Comparison of ENCODE assay signal across 10 cellular contexts in the genomic region with DNA sequence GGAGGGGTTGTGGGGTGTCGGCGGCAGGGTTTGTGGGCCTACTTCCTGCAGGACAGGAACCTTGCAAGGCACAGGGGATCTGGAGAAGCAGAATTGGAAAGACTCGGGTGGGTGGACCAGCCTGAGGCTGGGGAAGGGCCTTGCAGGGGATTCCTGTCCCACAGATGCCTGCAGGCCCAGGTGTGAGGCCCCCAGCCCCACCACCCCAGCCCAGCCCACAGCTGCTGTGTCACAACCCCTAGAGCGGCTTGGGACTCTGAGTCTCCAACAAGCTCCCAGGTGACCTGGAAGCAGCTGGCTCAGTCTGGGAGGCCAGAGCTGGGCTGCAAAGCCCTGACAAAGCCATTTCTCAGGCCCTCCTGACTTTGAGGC.
DNase-seq lines count a peak whose midpoint lies in the region; ATAC-seq, FAIRE-seq and TF ChIP-seq lines count a peak whose summit lies in the region.
"Had no signal": no experiment of that assay in that cellular context is flagged by ENCODE, and none has a peak within 500 bp of the region (broad histone marks: within the 10 kb centered on the region; RNA-seq: fewer than 3 reads in every experiment).

No MANE protein-coding gene starts in this region.

- no peak overlapping the region for H2BK15ac ChIP-seq in H9 (ENCODE audit: low read depth, low read length)

- no peaks in the 10 kb centered on the region for H3K27me3 Mint-ChIP-seq in activated T-cell treated with anti-CD3 and anti-CD28 coated beads, Interleukin-2, amount 50 U/mL, for 72 hours (ENCODE audit: low read depth)
- H3K27me3 Mint-ChIP-seq in activated CD4-positive, alpha-beta memory T cell treated with anti-CD3 and anti-CD28 coated beads for 36 hours = no peaks in the 10 kb centered on the region
- H3K27me3 Mint-ChIP-seq in H9 (ENCODE audit: low read depth) = no peaks in the 10 kb centered on the region; the same call in 1 of the 2 replicates

- no peak for ATAC-seq in activated T-cell treated with anti-CD3 and anti-CD28 coated beads, Interleukin-2, amount 50 U/mL, for 72 hours (replicated peaks in 1 of 2)
- ATAC-seq in HepG2 (no peak), aorta (ENCODE audit: low FRiP score) (no peak), GM18907 (IDR thresholded peaks at IDR 0.05; ENCODE audit: unreplicated experiment) (no peak)

- CTCF ChIA-PET in activated CD4-positive, alpha-beta memory T cell treated with anti-CD3 and anti-CD28 coated beads for 36 hours (lab: Charles Lee) = interaction anchor here (0.5 to 17.8 kb wide), 14 partner anchors 23 to 444 kb away, joined by 3 to 419 read pairs (median 4); a partner anchor contains a TSS
- CTCF ChIA-PET in HepG2 (lab: Yijun Ruan, JAX; ENCODE audit: low intra/inter-chr PET ratio, low total read pairs) = interaction anchor here (1.2 kb wide), 1 partner anchor 95 kb away, joined by 3 read pairs; no protein-coding TSS in a partner anchor

- no peaks in the 10 kb centered on the region for H3K79me1 ChIP-seq in H9 (ENCODE audit: insufficient read depth, low read depth, low read length, poor library complexity, severe bottlenecking)

- H4K8ac ChIP-seq in H9 (replicated peaks; ENCODE audit: insufficient read length, low read depth, low read length) = no peak overlapping the region

- peak overlapping the region; percentile 66 to 76 for H3K4me3 Mint-ChIP-seq in activated T-cell treated with anti-CD3 and anti-CD28 coated beads, Interleukin-2, amount 50 U/mL, for 72 hours
- H3K4me3 Mint-ChIP-seq in activated CD4-positive, alpha-beta memory T cell treated with anti-CD3 and anti-CD28 coated beads for 36 hours = peak overlapping the region; percentile 40
- H3K4me3 Mint-ChIP-seq in H9 = no peak overlapping the region

- no peak overlapping the region for H3K23ac ChIP-seq in H9 (ENCODE audit: insufficient read length, low read depth, low read length)

- H2BK120ac ChIP-seq in H9 (ENCODE audit: low read depth, low read length, poor library complexity, severe bottlenecking) = no peak overlapping the region

- H3K9me3 ChIP-seq in HepG2 (ENCODE audit: low read length) (no peaks in the 10 kb centered on the region), thyroid gland (no peaks in the 10 kb centered on the region), H9 (ENCODE audit: control insufficient read depth, low read depth, low read length) (no peaks in the 10 kb centered on the region), aorta (ENCODE audit: control insufficient read depth, low read length) (no peaks in the 10 kb centered on the region)

- H3K36me3 ChIP-seq in HepG2 (replicated peaks in 1 of 2; ENCODE audit: control insufficient read depth in 1 of 2, insufficient read depth in 2 of 2, low read length in 2 of 2) (no peaks in the 10 kb centered on the region), thyroid gland (no peaks in the 10 kb centered on the region), aorta (ENCODE audit: control insufficient read depth in 1 of 2, insufficient read depth in 2 of 2, low read length in 1 of 2) (no peaks in the 10 kb centered on the region)
- H3K36me3 ChIP-seq: WERI-Rb-1 had no signal

- H3K23me2 ChIP-seq in H9 (ENCODE audit: insufficient read length, low read depth, low read length, poor library complexity, severe bottlenecking) = no peaks in the 10 kb centered on the region

- H3K79me2 ChIP-seq in HepG2 (ENCODE audit: insufficient read depth, low read length) (no peaks in the 10 kb centered on the region), H9 (ENCODE audit: insufficient read depth, low read length) (no peaks in the 10 kb centered on the region)

- TF ChIP-seq POLR2A in HepG2 (IDR thresholded peaks at IDR 0.05; ENCODE audit: insufficient read depth in 1 of 2, low read depth in 2 of 2, low read length in 2 of 2) (no peak), thyroid gland (IDR thresholded peaks at IDR 0.05) (no peak)

- 100% methylated on average over 4 of the region's 4 CpGs for WGBS in HepG2 (ENCODE audit: low lambda C conversion rate)
- 65 to 80% methylated on average over 3 to 4 of the region's 4 CpGs for WGBS in thyroid gland, 2 donors
- no CpG with 5 or more reads among the region's 4 CpGs for WGBS in H9 (ENCODE audit: extremely low coverage, insufficient read length, low lambda C conversion rate)
- 89 to 93% methylated on average over 4 of the region's 4 CpGs for WGBS in aorta, 2 donors

- H3K14ac ChIP-seq in H9 (ENCODE audit: insufficient read depth, low read length) = no peak overlapping the region

- intact Hi-C loops in activated CD4-positive, alpha-beta memory T cell treated with anti-CD3 and anti-CD28 coated beads for 36 hours (cut with micrococcal nuclease) = loop anchor here (2.0 to 5.0 kb wide), 3 partner anchors 186 to 463 kb away; a partner anchor contains a TSS
- intact Hi-C loops in HepG2 (cut with micrococcal nuclease; ENCODE audit: unreplicated experiment) (loop anchor here (5.0 kb wide), 1 partner anchor 186 kb away; no protein-coding TSS in a partner anchor), thyroid gland (cut with DNase I) (loop anchor here (5.0 to 10.0 kb wide), 3 partner anchors 99 to 351 kb away; no protein-coding TSS in a partner anchor), aorta (cut with DNase I) (no loop called here)

- H2AFZ ChIP-seq in HepG2 (ENCODE audit: low read length) (no peak overlapping the region), H9 (ENCODE audit: low read length) (no peak overlapping the region)
- H2AFZ ChIP-seq: PC-9 had no signal

- TF ChIP-seq EP300 in HepG2 (IDR thresholded peaks at IDR 0.05; ENCODE audit: low read depth in 2 of 2, low read length in 2 of 2) (no peak), HepG2 (CRISPR knock-in tag; IDR thresholded peaks at IDR 0.05; ENCODE audit: borderline replicate concordance) (no peak)

- H3K27ac Mint-ChIP-seq in activated T-cell treated with anti-CD3 and anti-CD28 coated beads, Interleukin-2, amount 50 U/mL, for 72 hours = no peak overlapping the region
- peak overlapping the region; percentile 89 for H3K27ac Mint-ChIP-seq in activated CD4-positive, alpha-beta memory T cell treated with anti-CD3 and anti-CD28 coated beads for 36 hours
- no peak overlapping the region for H3K27ac Mint-ChIP-seq in H9

- peaks cover 100% of the 10 kb centered on the region for H3K4me1 Mint-ChIP-seq in activated T-cell treated with anti-CD3 and anti-CD28 coated beads, Interleukin-2, amount 50 U/mL, for 72 hours (ENCODE audit: low read depth)
- peaks cover 96% of the 10 kb centered on the region for H3K4me1 Mint-ChIP-seq in activated CD4-positive, alpha-beta memory T cell treated with anti-CD3 and anti-CD28 coated beads for 36 hours (ENCODE audit: low read depth)
- peaks cover 42 to 44% of the 10 kb centered on the region in 2 experiments for H3K4me1 Mint-ChIP-seq in H9

- POLR2A ChIA-PET in activated CD4-positive, alpha-beta memory T cell treated with anti-CD3 and anti-CD28 coated beads for 36 hours (lab: Charles Lee) = interaction anchor here (1.0 to 13.4 kb wide), 4 partner anchors 42 to 426 kb away, joined by 3 to 283 read pairs (median 7); a partner anchor contains a TSS
- POLR2A ChIA-PET in HepG2 (lab: Yijun Ruan, JAX) = interaction anchor here (0.9 to 1.3 kb wide), 2 partner anchors 41 to 44 kb away, joined by 3 read pairs; no protein-coding TSS in a partner anchor

- H3K4me3 ChIP-seq in HepG2 (replicated peaks in 1 of 3; ENCODE audit: insufficient read depth in 1 of 3, low read depth in 2 of 3, low read length in 3 of 3) (no peak overlapping the region), thyroid gland (replicated peaks in 1 of 3) (no peak overlapping the region), aorta (ENCODE audit: low read length in 2 of 2) (no peak overlapping the region)
- H3K4me3 ChIP-seq: PC-9 had no signal

- peaks cover 78% of the 10 kb centered on the region for H3K4me1 ChIP-seq in HepG2 (ENCODE audit: insufficient read depth, low read length)
- peaks cover 0 to 51% of the 10 kb centered on the region in 2 donors for H3K4me1 ChIP-seq in thyroid gland
- H3K4me1 ChIP-seq in H9 (ENCODE audit: insufficient read depth, low read length) = 0 out of 2 replicates have a peak, but pooled peaks cover 2% of the 10 kb centered on the region
- H3K4me1 ChIP-seq in aorta (ENCODE audit: control insufficient read depth in 1 of 2, insufficient read depth in 2 of 2, low read length in 2 of 2) = no peaks in the 10 kb centered on the region

- H3K9me3 Mint-ChIP-seq in activated T-cell treated with anti-CD3 and anti-CD28 coated beads, Interleukin-2, amount 50 U/mL, for 72 hours = no peaks in the 10 kb centered on the region
- no peaks in the 10 kb centered on the region for H3K9me3 Mint-ChIP-seq in activated CD4-positive, alpha-beta memory T cell treated with anti-CD3 and anti-CD28 coated beads for 36 hours
- no peaks in the 10 kb centered on the region for H3K9me3 Mint-ChIP-seq in H9

- no peaks in the 10 kb centered on the region for H3K27me3 ChIP-seq in HepG2 (ENCODE audit: control insufficient read depth in 1 of 2, insufficient read depth in 2 of 2, low read length in 2 of 2)
- H3K27me3 ChIP-seq in thyroid gland = no peaks in the 10 kb centered on the region
- H3K27me3 ChIP-seq in H9 (ENCODE audit: insufficient read depth, low read length) = no peaks in the 10 kb centered on the region
- H3K27me3 ChIP-seq in aorta (ENCODE audit: control insufficient read depth in 1 of 2, insufficient read depth in 2 of 2, low read length in 1 of 2) = no peaks in the 10 kb centered on the region

- H4K20me1 ChIP-seq in HepG2 (ENCODE audit: insufficient read depth, low read length) (no peaks in the 10 kb centered on the region), H9 (ENCODE audit: control insufficient read depth, insufficient read depth, insufficient read length) (no peaks in the 10 kb centered on the region)

- in situ Hi-C loops in HepG2 (cut with HindIII; ENCODE audit: extremely low pct_ligation_motif_present, low pct_unique_long_range_greater_than_20kb) = no loop called here

- TF ChIP-seq CTCF in HepG2 (CRISPR knock-in tag; IDR thresholded peaks at IDR 0.05) = no peak
- no peak for TF ChIP-seq CTCF in thyroid gland (IDR thresholded peaks at IDR 0.05)
- no peak for TF ChIP-seq CTCF in H9 (conservative IDR thresholded peaks at IDR 0.05)

- no peak overlapping the region for H3K4ac ChIP-seq in H9 (ENCODE audit: low read depth, low read length)

- H3K9ac ChIP-seq in HepG2 (ENCODE audit: insufficient read depth, low read depth, low read length) = no peak overlapping the region
- H3K9ac ChIP-seq in H9 (ENCODE audit: extremely low read depth, insufficient read length, low read length) = no peak overlapping the region

- TF ChIP-seq RAD21 in HepG2 (CRISPR knock-in tag; IDR thresholded peaks at IDR 0.05) = no peak

- no peak overlapping the region for H2BK20ac ChIP-seq in H9 (ENCODE audit: low read depth, low read length, poor library complexity, severe bottlenecking)

- no peak overlapping the region for H3K56ac ChIP-seq in H9 (ENCODE audit: insufficient read length, low read depth, low read length)

- H3T11ph ChIP-seq in H9 (ENCODE audit: low read length) = no peak overlapping the region

- no peak overlapping the region for H4K91ac ChIP-seq in H9 (ENCODE audit: insufficient read length, low read depth, low read length)

- no peak for FAIRE-seq in HepG2 (lab: Jason Lieb, UNC)

- H4K5ac ChIP-seq in H9 (ENCODE audit: insufficient read length, low read depth, low read length) = no peak overlapping the region

- H2BK12ac ChIP-seq in H9 (ENCODE audit: insufficient read length, low read depth, low read length) = no peak overlapping the region

- H3K4me2 ChIP-seq in HepG2 (ENCODE audit: low read depth, low read length) (no peak overlapping the region), H9 (ENCODE audit: insufficient read depth, insufficient read length, low read length) (no peak overlapping the region)
- H3K4me2 ChIP-seq: PC-9 had no signal

- no peak overlapping the region for H3K27ac ChIP-seq in HepG2 (ENCODE audit: extremely low read length, insufficient read depth, low read length)
- H3K27ac ChIP-seq in thyroid gland = peak overlapping the region in 2 of 3 donors; percentile 24 to 28
- H3K27ac ChIP-seq in H9 (ENCODE audit: insufficient read length, low read depth, low read length) = no peak overlapping the region
- no peak overlapping the region for H3K27ac ChIP-seq in aorta (ENCODE audit: low read depth in 1 of 2, low read length in 2 of 2)
- H3K27ac ChIP-seq: PC-9, WERI-Rb-1 had no signal

- no peak overlapping the region for H2AK5ac ChIP-seq in H9 (ENCODE audit: insufficient read length, low read length)

- H3K36me3 Mint-ChIP-seq in activated T-cell treated with anti-CD3 and anti-CD28 coated beads, Interleukin-2, amount 50 U/mL, for 72 hours (ENCODE audit: insufficient read depth in 2 of 2) = peaks cover 0 to 3% of the 10 kb centered on the region in 2 donors
- no peaks in the 10 kb centered on the region for H3K36me3 Mint-ChIP-seq in activated CD4-positive, alpha-beta memory T cell treated with anti-CD3 and anti-CD28 coated beads for 36 hours
- H3K36me3 Mint-ChIP-seq in H9 (ENCODE audit: insufficient read depth in 1 of 3, low read depth in 3 of 3) = no peaks in the 10 kb centered on the region

- no peak for DNase-seq in activated T-cell treated with anti-CD3 and anti-CD28 coated beads, Interleukin-2, amount 50 U/mL, for 72 hours
- DNase-seq in activated T-cell treated with anti-CD3 and anti-CD28 coated beads, Interleukin-2, amount 50 U/mL, for 48 hours = no peak
- DNase-seq in activated CD4-positive, alpha-beta memory T cell treated with anti-CD3 and anti-CD28 coated beads for 36 hours = no peak
- DNase-seq in HepG2 (ENCODE audit: low spot score) (no peak), thyroid gland (no peak), H9 (no peak), aorta (no peak)
- DNase-seq: WERI-Rb-1 had no signal

- H2BK5ac ChIP-seq in H9 (ENCODE audit: insufficient read length, low read length) = no peak overlapping the region

- no peak overlapping the region for H3K18ac ChIP-seq in H9 (ENCODE audit: insufficient read length, low read depth, low read length)

- no TSS peak for BruUV-seq in HepG2 (replicated peaks; lab: Mats Ljungman, UMichigan)

Comparison
In these comparisons a context has a peak if more than half of its experiments do, and no peak if none do; other contexts are left out.
1. H3K4me3 Mint-ChIP-seq: peak in activated T-cell treated with anti-CD3 and anti-CD28 coated beads, Interleukin-2, amount 50 U/mL, for 72 hours (2 of 2) and activated CD4-positive, alpha-beta memory T cell treated with anti-CD3 and anti-CD28 coated beads for 36 hours (single experiment); none in H9 (0 of 2).
2. H3K27ac ChIP-seq: peak in thyroid gland (2 of 3); none in HepG2 (single experiment), H9 (single experiment) and aorta (0 of 2).
3. intact Hi-C loops: an anchor here in activated CD4-positive, alpha-beta memory T cell treated with anti-CD3 and anti-CD28 coated beads for 36 hours (2.0 to 5.0 kb wide), HepG2 (5.0 kb wide) and thyroid gland (5.0 to 10.0 kb wide); none called in aorta.